ENCODE assay signal across 27 cellular contexts in genomic region chr15:77311618-77312398, GRCh38.
A peak's percentile ranks its signal among the peaks of the same experiment; 100 is the strongest.
DNase-seq lines count a peak whose midpoint lies in the region; ATAC-seq and TF ChIP-seq lines count a peak whose summit lies in the region.
"Had no signal": no experiment of that assay in that cellular context is flagged by ENCODE, and none has a peak within 500 bp of the region (broad histone marks: within the 10 kb centered on the region; RNA-seq: fewer than 3 reads in every experiment).

No MANE protein-coding gene starts in this region.

- DNase-seq in DND-41, result no peak
- peak; percentile 31 for DNase-seq in HFFc6
- no peak for DNase-seq in WTC11 (ENCODE audit: low spot score)
- no peak for DNase-seq in left colon
- no peak for DNase-seq in G401 (ENCODE audit: low spot score)
- DNase-seq in foreskin melanocyte, result no peak
- no peak for DNase-seq in foreskin fibroblast
- DNase-seq: activated CD4-positive, alpha-beta T cell treated with anti-CD3 and anti-CD28 coated beads for 36 hours; activated CD8-positive, alpha-beta memory T cell treated with anti-CD3 and anti-CD28 coated beads for 24 hours; activated gamma-delta T cell treated with Interleukin-2 at 50 U/mL for 16 hours; activated naive CD8-positive, alpha-beta T cell treated with anti-CD3 and anti-CD28 coated beads, Interleukin-2, amount 50 U/mL, for 24 hours; activated T-cell treated with anti-CD3 and anti-CD28 coated beads, Interleukin-2, amount 50 U/mL, for 1 hour; CD4-positive, CD25-positive, alpha-beta regulatory T cell; effector memory CD8-positive, alpha-beta T cell; esophagus squamous epithelium; NCI-H1417 treated with DMSO at 0.1 percent for 48 hours; NCI-H2107; NK-92 treated with Interleukin-12 subunit alpha and Interleukin-12 subunit beta, amount 100 ng/mL, for 24 hours; sigmoid colon; stimulated activated naive CD8-positive, alpha-beta T cell treated with anti-CD3 and anti-CD28 coated beads, Interleukin-15, Interleukin-2, amounts not matched to agents 100 U/mL and 50 U/mL, for 24 hours; T-helper 17 cell had no signal

- no peaks in the 10 kb centered on the region for H3K27me3 ChIP-seq in DND-41 (ENCODE audit: insufficient read depth, low read length, poor library complexity)
- H3K27me3 ChIP-seq: esophagus squamous epithelium, neural progenitor cell, sigmoid colon had no signal

- H3K27me3 Mint-ChIP-seq in HFFc6 (ENCODE audit: insufficient read depth), result no peaks in the 10 kb centered on the region
- H3K27me3 Mint-ChIP-seq in WTC11 (ENCODE audit: low read depth), result no peaks in the 10 kb centered on the region
- H3K27me3 Mint-ChIP-seq: activated CD4-positive, alpha-beta T cell treated with anti-CD3 and anti-CD28 coated beads for 36 hours; activated naive CD8-positive, alpha-beta T cell treated with anti-CD3 and anti-CD28 coated beads, Interleukin-2, amount 50 U/mL, for 24 hours; brain; effector memory CD8-positive, alpha-beta T cell had no signal

- no peak overlapping the region for H3K27ac ChIP-seq in DND-41 (ENCODE audit: low read length)
- H3K27ac ChIP-seq: esophagus squamous epithelium, neural progenitor cell, sigmoid colon, thoracic aorta had no signal

- no peak overlapping the region for H3K9ac ChIP-seq in DND-41 (ENCODE audit: low read depth, low read length)
- H3K9ac ChIP-seq: neural progenitor cell had no signal

- H3K36me3 Mint-ChIP-seq in HFFc6 (ENCODE audit: low read depth) (peaks cover 6% of the 10 kb centered on the region), WTC11 (no peaks in the 10 kb centered on the region)
- H3K36me3 Mint-ChIP-seq: CD4-positive, CD25-positive, alpha-beta regulatory T cell; neural progenitor cell had no signal

- no peaks in the 10 kb centered on the region for H3K36me3 ChIP-seq in DND-41 (ENCODE audit: insufficient read depth, low read length)
- H3K36me3 ChIP-seq: esophagus squamous epithelium, neural progenitor cell, sigmoid colon, thoracic aorta had no signal

- no peak overlapping the region for H2AFZ ChIP-seq in DND-41 (ENCODE audit: low read depth, low read length)
- H2AFZ ChIP-seq: GM23338, neural progenitor cell had no signal

- TF ChIP-seq CTCF in DND-41 (IDR thresholded peaks at IDR 0.05; ENCODE audit: borderline replicate concordance, extremely low read depth, low read length, poor library complexity, severe bottlenecking) (peak; percentile 7), HFFc6 (IDR thresholded peaks at IDR 0.05) (no peak), WTC11 (IDR thresholded peaks at IDR 0.05) (no peak), foreskin fibroblast (IDR thresholded peaks at IDR 0.05; ENCODE audit: low read depth, low read length) (no peak)

- no peak overlapping the region for H3K4me2 ChIP-seq in DND-41 (ENCODE audit: insufficient read depth, low read length)
- H3K4me2 ChIP-seq: GM23338, neural progenitor cell had no signal

- H4K20me1 ChIP-seq in DND-41 (ENCODE audit: insufficient read depth, low read length), result no peaks in the 10 kb centered on the region

- H3K4me1 Mint-ChIP-seq in HFFc6 (ENCODE audit: low read depth), result peaks cover 70% of the 10 kb centered on the region
- peaks cover 34% of the 10 kb centered on the region for H3K4me1 Mint-ChIP-seq in WTC11
- H3K4me1 Mint-ChIP-seq: neural progenitor cell had no signal

- no peaks in the 10 kb centered on the region for H3K9me3 ChIP-seq in DND-41 (ENCODE audit: insufficient read depth, low read length, severe bottlenecking)
- H3K9me3 ChIP-seq: esophagus squamous epithelium, sigmoid colon, thoracic aorta had no signal

- no peak for ATAC-seq in DND-41 (ENCODE audit: insufficient read depth, low read depth)
- no peak for ATAC-seq in WTC11
- ATAC-seq in left colon, result peak; percentile 66
- ATAC-seq in HG03565 (IDR thresholded peaks at IDR 0.05; ENCODE audit: unreplicated experiment), result no peak
- ATAC-seq: activated CD4-positive, alpha-beta T cell treated with anti-CD3 and anti-CD28 coated beads for 36 hours; activated naive CD8-positive, alpha-beta T cell treated with anti-CD3 and anti-CD28 coated beads, Interleukin-2, amount 50 U/mL, for 24 hours; effector memory CD8-positive, alpha-beta T cell; GM23338; stimulated activated naive CD8-positive, alpha-beta T cell treated with anti-CD3 and anti-CD28 coated beads, Interleukin-15, Interleukin-2, amounts not matched to agents 100 U/mL and 50 U/mL, for 24 hours; T-helper 17 cell had no signal

- in situ Hi-C loops in G401 (cut with HindIII; ENCODE audit: low sequenced_read_pairs), result no loop called here

- H3K4me3 Mint-ChIP-seq in HFFc6 (peak overlapping the region; percentile 58), WTC11 (no peak overlapping the region)
- H3K4me3 Mint-ChIP-seq: activated CD4-positive, alpha-beta T cell treated with anti-CD3 and anti-CD28 coated beads for 36 hours; activated naive CD8-positive, alpha-beta T cell treated with anti-CD3 and anti-CD28 coated beads, Interleukin-2, amount 50 U/mL, for 24 hours; brain; CD4-positive, CD25-positive, alpha-beta regulatory T cell; effector memory CD8-positive, alpha-beta T cell; GM23338; neural progenitor cell; T-helper 17 cell had no signal

- no peak overlapping the region for H3K4me3 ChIP-seq in DND-41 (ENCODE audit: low read depth in 1 of 2, low read length in 2 of 2)
- no peak overlapping the region for H3K4me3 ChIP-seq in foreskin fibroblast (ENCODE audit: low read depth in 1 of 2, low read length in 2 of 2)
- H3K4me3 ChIP-seq: esophagus squamous epithelium, GM23338, lung, neural progenitor cell, sigmoid colon, thoracic aorta had no signal

- intact Hi-C loops in left colon (cut with DNase I, micrococcal nuclease), result no loop called here

- H3K79me2 ChIP-seq in DND-41 (ENCODE audit: insufficient read depth, low read length), result no peaks in the 10 kb centered on the region

- POLR2A ChIA-PET in WTC11 (lab: Charles Lee), result interaction anchor here (0.6 kb wide), 1 partner anchor 16 kb away, joined by 3 read pairs; no protein-coding TSS in a partner anchor

- H3K4me1 ChIP-seq in DND-41 (ENCODE audit: insufficient read depth, low read length), result no peaks in the 10 kb centered on the region
- H3K4me1 ChIP-seq: neural progenitor cell had no signal

- CTCF ChIA-PET in WTC11 (lab: Charles Lee), result interaction anchor here (0.7 to 1.3 kb wide), 2 partner anchors 43 to 185 kb away, joined by 3 to 7 read pairs; no protein-coding TSS in a partner anchor

- H3K27ac Mint-ChIP-seq in HFFc6, result peak overlapping the region; percentile 75
- peak overlapping the region; percentile 32; the same call in 1 of the 2 replicates for H3K27ac Mint-ChIP-seq in WTC11
- H3K27ac Mint-ChIP-seq: activated CD4-positive, alpha-beta T cell treated with anti-CD3 and anti-CD28 coated beads for 36 hours; activated naive CD8-positive, alpha-beta T cell treated with anti-CD3 and anti-CD28 coated beads, Interleukin-2, amount 50 U/mL, for 24 hours; CD4-positive, CD25-positive, alpha-beta regulatory T cell; effector memory CD8-positive, alpha-beta T cell; GM23338; neural progenitor cell; T-helper 17 cell had no signal

- no peaks in the 10 kb centered on the region for H3K9me3 Mint-ChIP-seq in HFFc6
- H3K9me3 Mint-ChIP-seq in WTC11, result no peaks in the 10 kb centered on the region
- H3K9me3 Mint-ChIP-seq: activated naive CD8-positive, alpha-beta T cell treated with anti-CD3 and anti-CD28 coated beads, Interleukin-2, amount 50 U/mL, for 24 hours; brain; CD4-positive, CD25-positive, alpha-beta regulatory T cell; effector memory CD8-positive, alpha-beta T cell; GM23338; neural progenitor cell had no signal

TF ChIP-seq in WTC11, 78 proteins besides CTCF, POLR2A, EP300 and RAD21:
- TF ChIP-seq ATF6 (CRISPR knock-in tag; IDR thresholded peaks at IDR 0.05), result no peak
- no peak for TF ChIP-seq ATF1 (CRISPR knock-in tag; IDR thresholded peaks at IDR 0.05)
TF ChIP-seq in WTC11: peak in this region for 0.
